ENCODE assay signal across 31 cellular contexts in genomic region chr17:8658800-8659199, GRCh38.
"Had no signal": no experiment of that assay in that cellular context is flagged by ENCODE, and none has a peak within 500 bp of the region (broad histone marks: within the 10 kb centered on the region; RNA-seq: fewer than 3 reads in every experiment).

No MANE protein-coding gene starts in this region.

- H3K36me3 Mint-ChIP-seq: immature natural killer cell had no signal

- H3K4me2 ChIP-seq: neural progenitor cell, smooth muscle cell had no signal

- H3K9ac ChIP-seq: neural progenitor cell had no signal

- FAIRE-seq: endometrium, kidney, urothelium cell line had no signal

- H3K4me3 Mint-ChIP-seq: dendritic cell treated with granulocyte-macrophage colony-stimulating factor and Interleukin-4, amounts not matched to agents 40 ng/mL and 50 ng/mL, for 4 days; effector memory CD8-positive, alpha-beta T cell; immature natural killer cell; memory B cell; naive thymus-derived CD4-positive, alpha-beta T cell; nephron; neural progenitor cell; stimulated activated naive CD8-positive, alpha-beta T cell treated with anti-CD3 and anti-CD28 coated beads, Interleukin-15, amount 100 ng/mL, for 72 hours had no signal

- H3K4me3 ChIP-seq: colonic mucosa, esophagus squamous epithelium, lung, neural progenitor cell, prostate gland, right atrium auricular region, smooth muscle cell, testis, tibial artery, upper lobe of left lung had no signal

- H3K27ac ChIP-seq: colonic mucosa, esophagus squamous epithelium, neural progenitor cell, prostate gland, right atrium auricular region, testis, tibial artery, upper lobe of left lung had no signal

- H3K4me1 ChIP-seq: colonic mucosa, esophagus squamous epithelium, neural progenitor cell, prostate gland, right atrium auricular region, testis, upper lobe of left lung had no signal

- H3K27me3 Mint-ChIP-seq: dendritic cell treated with granulocyte-macrophage colony-stimulating factor and Interleukin-4, amounts not matched to agents 40 ng/mL and 50 ng/mL, for 4 days had no signal

- H3K36me3 ChIP-seq: colonic mucosa, esophagus squamous epithelium, neural progenitor cell, prostate gland, right atrium auricular region, tibial artery, upper lobe of left lung had no signal

- H2AFZ ChIP-seq: neural progenitor cell had no signal

- H3K27ac Mint-ChIP-seq: dendritic cell treated with granulocyte-macrophage colony-stimulating factor and Interleukin-4, amounts not matched to agents 40 ng/mL and 50 ng/mL, for 4 days; effector memory CD8-positive, alpha-beta T cell; immature natural killer cell; memory B cell; naive thymus-derived CD4-positive, alpha-beta T cell; nephron; neural progenitor cell had no signal

- ATAC-seq: effector memory CD8-positive, alpha-beta T cell; left lobe of liver; naive thymus-derived CD4-positive, alpha-beta T cell; sciatic nerve; stimulated activated naive CD8-positive, alpha-beta T cell treated with anti-CD3 and anti-CD28 coated beads, Interleukin-15, amount 100 ng/mL, for 72 hours had no signal

- H3K27me3 ChIP-seq: colonic mucosa, neural progenitor cell, right atrium auricular region, testis, tibial artery, upper lobe of left lung had no signal

- DNase-seq: colonic mucosa; effector memory CD8-positive, alpha-beta T cell; erythroblast; esophagus squamous epithelium; foreskin melanocyte; hypothalamus; immature natural killer cell; kidney; naive thymus-derived CD4-positive, alpha-beta T cell; nucleus accumbens; stimulated activated CD4-positive, alpha-beta T cell treated with anti-CD3 and anti-CD28 coated beads, Interleukin-12 subunit alpha, Interleukin-12 subunit beta, amount 100 ng/mL, for 4 hours; stimulated activated CD4-positive, alpha-beta T cell treated with anti-CD3 and anti-CD28 coated beads, Interleukin-1b, Interleukin-23, amount 100 ng/mL, for 48 hours; stimulated activated CD4-positive, alpha-beta T cell treated with anti-CD3 and anti-CD28 coated beads, Interleukin-4, amount 100 ng/mL, for 1 hour; stimulated activated CD8-positive, alpha-beta memory T cell treated with anti-CD3 and anti-CD28 coated beads, Interleukin-4, amount 100 ng/mL, for 48 hours; stimulated activated naive CD4-positive, alpha-beta T cell; stimulated activated naive CD8-positive, alpha-beta T cell treated with anti-CD3 and anti-CD28 coated beads, Interleukin-15, amount 100 ng/mL, for 72 hours; testis; tibial artery; upper lobe of left lung had no signal

- H3K4me1 Mint-ChIP-seq: memory B cell; neural progenitor cell; stimulated activated naive CD8-positive, alpha-beta T cell treated with anti-CD3 and anti-CD28 coated beads, Interleukin-15, amount 100 ng/mL, for 72 hours had no signal

- H3K9me3 ChIP-seq: colonic mucosa, esophagus squamous epithelium, prostate gland, testis had no signal
